In genomic region chr17:8420041-8420934, GRCh38 we compare ENCODE assay signal across 13 cellular contexts. TPM values are rescaled to one million over a fixed set of nuclear protein-coding genes. Genes with fewer than 3 reads are reported as not detected.
DNase-seq lines count a peak whose midpoint lies in the region; ATAC-seq and TF ChIP-seq lines count a peak whose summit lies in the region.
"Had no signal": no experiment of that assay in that cellular context is flagged by ENCODE, and none has a peak within 500 bp of the region (broad histone marks: within the 10 kb centered on the region; RNA-seq: fewer than 3 reads in every experiment).

No MANE protein-coding gene starts in this region.

- TF ChIP-seq CTCF in coronary artery (IDR thresholded peaks at IDR 0.05) = no peak
- no peak for TF ChIP-seq CTCF in lower lobe of right lung (IDR thresholded peaks at IDR 0.05)

- ATAC-seq in lower lobe of right lung = peak; percentile 88 to 95
- ATAC-seq: effector memory CD8-positive, alpha-beta T cell had no signal

- peaks cover 33% of the 10 kb centered on the region for H3K4me1 ChIP-seq in lower lobe of right lung
- H3K4me1 ChIP-seq: prostate gland had no signal

- peak; percentile 50 for DNase-seq in A172 (ENCODE audit: low spot score)
- DNase-seq in MV-4-11 (lab: John Stamatoyannopoulos, UW) = peak; percentile 62
- DNase-seq in coronary artery (ENCODE audit: low spot score) = no peak
- peak; percentile 74 for DNase-seq in lower lobe of right lung
- no peak for DNase-seq in stimulated activated CD4-positive, alpha-beta T cell treated with anti-CD3 and anti-CD28 coated beads, Interleukin-4, amount 100 ng/mL, for 1 hour
- DNase-seq in posterior vena cava (ENCODE audit: low spot score) = no peak
- no peak for DNase-seq in NCI-H1436 treated with DMSO at 0.1 percent for 48 hours (lab: John Stamatoyannopoulos, UW)
- DNase-seq in NCI-H187 (lab: John Stamatoyannopoulos, UW) = no peak
- DNase-seq: activated CD4-positive, alpha-beta T cell treated with anti-CD3 and anti-CD28 coated beads for 4 hours; effector memory CD8-positive, alpha-beta T cell; KG1 had no signal

- no peak overlapping the region for H3K4me3 ChIP-seq in coronary artery
- H3K4me3 ChIP-seq in lower lobe of right lung = no peak overlapping the region
- H3K4me3 ChIP-seq: prostate gland had no signal

- no peaks in the 10 kb centered on the region for H3K9me3 ChIP-seq in lower lobe of right lung
- H3K9me3 ChIP-seq: prostate gland had no signal

- H3K36me3 ChIP-seq in lower lobe of right lung = no peaks in the 10 kb centered on the region
- H3K36me3 ChIP-seq: prostate gland had no signal

- no peaks in the 10 kb centered on the region for H3K27me3 ChIP-seq in lower lobe of right lung (ENCODE audit: low read depth)

- intact Hi-C loops in lower lobe of right lung (cut with DNase I) (no loop called here), posterior vena cava (cut with DNase I) (no loop called here)

- H3K27ac ChIP-seq in coronary artery (peak overlapping the region; percentile 5 to 18), lower lobe of right lung (peak overlapping the region; percentile 60)
- H3K27ac ChIP-seq: prostate gland had no signal

RNA-seq across cellular contexts. Expression of gene NDEL1, which starts 15.4 kb away (rescaled TPM):
- 38.4 and 48.0 TPM in 2 replicates for total RNA-seq in A172 (2014; rRNA removed; shearing (Covaris generic))
- total RNA-seq in lower lobe of right lung = 74.1 TPM
- 10 to 100 TPM; 60.8 to 78.9 TPM for total RNA-seq in posterior vena cava

RNA-seq across cellular contexts. Expression of gene RNF222, which starts 22.7 kb away (rescaled TPM):
- total RNA-seq in A172 (2014; rRNA removed; shearing (Covaris generic)) = not detected in 2 replicates
- not detected for total RNA-seq in lower lobe of right lung
- not detected for total RNA-seq in posterior vena cava
- total RNA-seq: prostate gland, urinary bladder had no signal

RNA-seq across cellular contexts. Expression of gene RPL26, which starts 37.3 kb away (rescaled TPM):
- 4,408 and 5,921 TPM in 2 replicates for total RNA-seq in A172 (2014; rRNA removed; shearing (Covaris generic))
- total RNA-seq in lower lobe of right lung (1,194 TPM), posterior vena cava (1,000 to 10,000 TPM; 1,249 to 1,265 TPM)

Comparison
In these comparisons a context has a peak if more than half of its experiments do, and no peak if none do; other contexts are left out.
1. DNase-seq: peak in A172 (single experiment), MV-4-11 (single experiment) and lower lobe of right lung (single experiment); none in coronary artery (single experiment), stimulated activated CD4-positive, alpha-beta T cell treated with anti-CD3 and anti-CD28 coated beads, Interleukin-4, amount 100 ng/mL, for 1 hour (single experiment), posterior vena cava (single experiment), NCI-H1436 treated with DMSO at 0.1 percent for 48 hours (single experiment) and NCI-H187 (0 of 2).